In genomic region chr9:88433583-88434240, GRCh38 we compare ENCODE assay signal across 16 cellular contexts. TPM values are rescaled to one million over a fixed set of nuclear protein-coding genes. Genes with fewer than 3 reads are reported as not detected.
DNase-seq lines count a peak whose midpoint lies in the region; ATAC-seq and TF ChIP-seq lines count a peak whose summit lies in the region.
"Had no signal": no experiment of that assay in that cellular context is flagged by ENCODE, and none has a peak within 500 bp of the region (broad histone marks: within the 10 kb centered on the region; RNA-seq: fewer than 3 reads in every experiment).

No MANE protein-coding gene starts in this region.

- H3K27me3 ChIP-seq in PC-3 (ENCODE audit: low read length) (no peaks in the 10 kb centered on the region), osteoblast (ENCODE audit: insufficient read depth, low read length) (no peaks in the 10 kb centered on the region), body of pancreas (no peaks in the 10 kb centered on the region)

- POLR2A ChIA-PET in PC-3 (lab: Charles Lee; ENCODE audit: unreplicated experiment): interaction anchor here (0.7 kb wide), 2 partner anchors 351 to 537 kb away, joined by 3 to 4 read pairs; no protein-coding TSS in a partner anchor

- H3K4me1 ChIP-seq in PC-3 (ENCODE audit: insufficient read depth, low read length) (peaks cover 8% of the 10 kb centered on the region; the same call in 1 of the 2 replicates), osteoblast (ENCODE audit: insufficient read depth, low read length) (peaks cover 7% of the 10 kb centered on the region), body of pancreas (peaks cover 15% of the 10 kb centered on the region)

- no peaks in the 10 kb centered on the region for H4K20me1 ChIP-seq in PC-3 (ENCODE audit: low read length)
- peaks cover 21% of the 10 kb centered on the region for H4K20me1 ChIP-seq in osteoblast (ENCODE audit: insufficient read depth, low read length)

- H3K79me2 ChIP-seq in PC-3 (ENCODE audit: low read length): peaks cover 65% of the 10 kb centered on the region
- H3K79me2 ChIP-seq in osteoblast (ENCODE audit: insufficient read depth, low read length): peaks cover 89% of the 10 kb centered on the region

- H2AFZ ChIP-seq in PC-3 (ENCODE audit: low read length) (no peak overlapping the region), osteoblast (ENCODE audit: low read length) (no peak overlapping the region)

- no peak for DNase-seq in activated CD4-positive, CD25-positive, alpha-beta regulatory T cell treated with anti-CD3 and anti-CD28 coated beads, Interleukin-2, amount 50 U/mL, for 72 hours
- peak; percentile 44 for DNase-seq in PC-3
- peak; percentile 39 for DNase-seq in astrocyte of the hippocampus (ENCODE audit: low read depth, low spot score)
- DNase-seq in osteoblast (ENCODE audit: insufficient read length, low spot score, missing footprints): no peak
- no peak for DNase-seq in body of pancreas
- DNase-seq in sciatic nerve (ENCODE audit: low spot score): no peak
- DNase-seq: activated CD4-positive, alpha-beta T cell treated with anti-CD3 and anti-CD28 coated beads for 4 hours; amniotic stem cell; DMS 273 treated with DMSO at 0.1 percent for 48 hours; head of caudate nucleus; left ventricle myocardium superior; NCI-H1092; NCI-H82 had no signal

- BruUV-seq in PC-3 (replicated peaks; lab: Mats Ljungman, UMichigan): no TSS peak

- WGBS in body of pancreas, 2 donors: 79 to 80% methylated on average over 5 of the region's 5 CpGs

- H3K27ac ChIP-seq in PC-3 (ENCODE audit: low read length) (no peak overlapping the region), osteoblast (ENCODE audit: low read depth, low read length) (peak overlapping the region; percentile 10), body of pancreas (no peak overlapping the region)
- H3K27ac ChIP-seq: SK-N-MC had no signal

- TF ChIP-seq CTCF in PC-3 (conservative IDR thresholded peaks at IDR 0.05; ENCODE audit: low read depth, low read length): no peak
- TF ChIP-seq CTCF in osteoblast (IDR thresholded peaks at IDR 0.05; ENCODE audit: extremely low read depth, low read depth, low read length): no peak
- no peak for TF ChIP-seq CTCF in body of pancreas (IDR thresholded peaks at IDR 0.05)

- H3K4me3 ChIP-seq in PC-3 (ENCODE audit: low read length) (no peak overlapping the region), osteoblast (ENCODE audit: insufficient read depth, low read length) (no peak overlapping the region), body of pancreas (no peak overlapping the region)
- H3K4me3 ChIP-seq: SK-N-MC had no signal

- no peaks in the 10 kb centered on the region for H3F3A ChIP-seq in PC-3 (ENCODE audit: low read length, unreplicated experiment)

- TF ChIP-seq POLR2A in body of pancreas (IDR thresholded peaks at IDR 0.05): no peak

- H3K36me3 ChIP-seq in PC-3 (ENCODE audit: low read depth, low read length) (peaks cover 12% of the 10 kb centered on the region), osteoblast (ENCODE audit: insufficient read depth, low read length) (peaks cover 59% of the 10 kb centered on the region), body of pancreas (replicated peaks in 1 of 2; ENCODE audit: insufficient read depth in 1 of 2, low read depth in 2 of 2) (peaks cover 0 to under 1% of the 10 kb centered on the region in 2 donors)

- H3K9me3 ChIP-seq in PC-3 (ENCODE audit: low read length): no peaks in the 10 kb centered on the region
- H3K9me3 ChIP-seq in osteoblast (ENCODE audit: low read depth, low read length): no peaks in the 10 kb centered on the region
- H3K9me3 ChIP-seq in body of pancreas: no peaks in the 10 kb centered on the region

- intact Hi-C loops in PC-3 (cut with micrococcal nuclease) (no loop called here), body of pancreas (cut with DNase I) (no loop called here), sciatic nerve (cut with DNase I) (no loop called here)

- H3K9me2 ChIP-seq in PC-3 (replicated peaks; ENCODE audit: low read length): no peaks in the 10 kb centered on the region

- CTCF ChIA-PET in PC-3 (lab: Charles Lee): no interaction called here

- no peak overlapping the region for H3K9ac ChIP-seq in PC-3 (ENCODE audit: low read length)

- H3K4me2 ChIP-seq in PC-3 (ENCODE audit: low read length) (no peak overlapping the region), osteoblast (ENCODE audit: insufficient read depth, low read length) (no peak overlapping the region)

- ATAC-seq in activated CD4-positive, CD25-positive, alpha-beta regulatory T cell treated with anti-CD3 and anti-CD28 coated beads, Interleukin-2, amount 50 U/mL, for 24 hours: peak; percentile 81 to 88
- ATAC-seq in PC-3 (no peak; the same call in 1 of the 2 replicates), body of pancreas (no peak), sciatic nerve (no peak), GM21515 (IDR thresholded peaks at IDR 0.05; ENCODE audit: unreplicated experiment) (no peak)
- ATAC-seq: left ventricle myocardium superior had no signal

RNA-seq across cellular contexts. Expression of gene SPIN1, which starts 45.5 kb away (rescaled TPM):
- 37.9 and 46.2 TPM in 2 replicates for total RNA-seq in PC-3 (2014; rRNA removed)
- total RNA-seq in osteoblast: 159 and 162 TPM in 2 replicates
- total RNA-seq in body of pancreas: 10 to 100 TPM; 21.8 to 42.8 TPM
- total RNA-seq in sciatic nerve: 98.0 TPM

Comparison
In these comparisons a context has a peak if more than half of its experiments do, and no peak if none do; other contexts are left out.
1. ATAC-seq: peak in activated CD4-positive, CD25-positive, alpha-beta regulatory T cell treated with anti-CD3 and anti-CD28 coated beads, Interleukin-2, amount 50 U/mL, for 24 hours (2 of 2); none in PC-3 (single experiment), body of pancreas (single experiment), sciatic nerve (single experiment) and GM21515 (single experiment).
2. DNase-seq: peak in PC-3 (single experiment) and astrocyte of the hippocampus (single experiment); none in activated CD4-positive, CD25-positive, alpha-beta regulatory T cell treated with anti-CD3 and anti-CD28 coated beads, Interleukin-2, amount 50 U/mL, for 72 hours (single experiment), osteoblast (single experiment), body of pancreas (0 of 4) and sciatic nerve (single experiment).